9 cellular contexts compared by ENCODE assay signal in the genomic region with DNA sequence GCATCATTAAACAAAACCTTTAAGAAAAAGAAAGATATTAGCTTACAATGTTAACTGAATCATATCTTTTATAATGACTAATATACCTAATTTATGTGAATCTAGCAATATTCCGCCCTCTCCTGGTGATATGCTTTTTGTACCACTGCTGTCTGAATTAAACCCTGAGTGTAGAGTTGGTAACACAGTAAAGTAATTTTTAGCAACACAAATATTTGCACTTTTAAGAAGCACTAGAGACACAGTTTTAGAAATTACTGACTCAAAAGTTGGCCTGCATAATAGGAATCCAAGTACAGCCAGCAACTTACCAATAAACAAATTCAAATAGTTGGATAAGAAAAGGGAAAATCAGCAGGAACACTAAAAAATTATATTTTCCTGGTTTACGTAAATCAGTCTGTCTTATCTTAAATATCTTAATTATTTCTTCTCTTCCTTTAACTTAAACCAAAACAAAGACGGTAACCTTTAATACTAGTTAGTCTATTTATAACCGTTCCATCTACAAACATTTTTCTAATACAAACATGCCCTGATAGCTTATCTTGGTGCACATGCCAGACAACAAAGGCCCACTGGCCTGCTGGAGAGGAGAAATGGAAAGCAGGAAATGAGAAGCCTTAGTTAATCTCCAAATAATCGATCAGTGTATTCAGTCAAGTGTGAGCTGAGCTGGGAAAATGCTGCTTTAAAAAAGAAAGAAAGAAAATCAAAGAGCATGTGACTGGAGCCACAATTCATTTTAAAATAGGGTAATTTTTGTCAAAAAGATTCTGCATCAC.
DNase-seq lines count a peak whose midpoint lies in the region; ATAC-seq and TF ChIP-seq lines count a peak whose summit lies in the region.
"Had no signal": no experiment of that assay in that cellular context is flagged by ENCODE, and none has a peak within 500 bp of the region (broad histone marks: within the 10 kb centered on the region; RNA-seq: fewer than 3 reads in every experiment).

No MANE protein-coding gene starts in this region.

- H3K9ac ChIP-seq in endocrine pancreas (ENCODE audit: control insufficient read depth, insufficient read depth, low read length) = no peak overlapping the region

- POLR2A ChIA-PET in GM10248 (lab: Yijun Ruan, JAX) = no interaction called here

- H3K4me1 Mint-ChIP-seq in nephron = peaks cover 19% of the 10 kb centered on the region

- TF ChIP-seq CTCF in BE2C (IDR thresholded peaks at IDR 0.05; ENCODE audit: low read depth, low read length) = peak; percentile 39
- TF ChIP-seq CTCF in nephron (IDR thresholded peaks at IDR 0.05; ENCODE audit: unreplicated experiment in 3 of 3) = peak in 2 of 3 experiments; percentile 37 to 41
- no peak for TF ChIP-seq CTCF in GM10248 (IDR thresholded peaks at IDR 0.05; ENCODE audit: control extremely low read depth, extremely low read depth, low read depth, missing control alignments)

- peak overlapping the region; percentile 94 to 96 (median 95) for H3K27ac Mint-ChIP-seq in nephron

- H3K36me3 ChIP-seq in BE2C (no peaks in the 10 kb centered on the region), endocrine pancreas (ENCODE audit: control insufficient read depth, insufficient read depth, low read length) (no peaks in the 10 kb centered on the region)

- ATAC-seq in HG02973 (IDR thresholded peaks at IDR 0.05; ENCODE audit: unreplicated experiment) = no peak

- H3K9me3 Mint-ChIP-seq in nephron = no peaks in the 10 kb centered on the region

- H3K4me3 ChIP-seq in BE2C (ENCODE audit: low read depth, low read length) (no peak overlapping the region), endocrine pancreas (ENCODE audit: control insufficient read depth, insufficient read depth, low read length) (peak overlapping the region; percentile 75)

- H3K27me3 Mint-ChIP-seq in nephron (ENCODE audit: low read depth) = no peaks in the 10 kb centered on the region

- H3K4me3 Mint-ChIP-seq in nephron = no peak overlapping the region

- H3K4me1 ChIP-seq in BE2C = no peaks in the 10 kb centered on the region; the same call in 1 of the 2 replicates
- H3K4me1 ChIP-seq in endocrine pancreas (ENCODE audit: control insufficient read depth, insufficient read depth, low read length) = peaks cover 19% of the 10 kb centered on the region

- CTCF ChIA-PET in GM10248 (lab: Yijun Ruan, JAX) = interaction anchor here (0.8 to 3.7 kb wide), 5 partner anchors 11 to 278 kb away, joined by 3 to 35 read pairs (median 3); no protein-coding TSS in a partner anchor

- no peaks in the 10 kb centered on the region for H3K27me3 ChIP-seq in BE2C
- H3K27me3 ChIP-seq in endocrine pancreas (ENCODE audit: control insufficient read depth, insufficient read depth, low read length) = no peaks in the 10 kb centered on the region

- DNase-seq in BE2C (peak; percentile 13), NCI-H1092 treated with DMSO at 0.1 percent for 48 hours (lab: John Stamatoyannopoulos, UW) (peak; percentile 71), GM19240 (ENCODE audit: insufficient read length, low spot score) (no peak), GM10248 (ENCODE audit: extremely low spot score) (no peak), foreskin melanocyte (no peak)
- DNase-seq: NCI-H446 treated with DMSO at 0.1 percent for 48 hours had no signal

- H3K9me3 ChIP-seq in BE2C (no peaks in the 10 kb centered on the region), endocrine pancreas (ENCODE audit: control insufficient read depth, low read length) (no peaks in the 10 kb centered on the region)

- no peaks in the 10 kb centered on the region for H3K36me3 Mint-ChIP-seq in nephron (ENCODE audit: low read depth)

Comparison
In these comparisons a context has a peak if more than half of its experiments do, and no peak if none do; other contexts are left out.
1. DNase-seq: peak in BE2C (single experiment) and NCI-H1092 treated with DMSO at 0.1 percent for 48 hours (single experiment); none in GM19240 (single experiment), GM10248 (single experiment) and foreskin melanocyte (single experiment).